In the genomic region with DNA sequence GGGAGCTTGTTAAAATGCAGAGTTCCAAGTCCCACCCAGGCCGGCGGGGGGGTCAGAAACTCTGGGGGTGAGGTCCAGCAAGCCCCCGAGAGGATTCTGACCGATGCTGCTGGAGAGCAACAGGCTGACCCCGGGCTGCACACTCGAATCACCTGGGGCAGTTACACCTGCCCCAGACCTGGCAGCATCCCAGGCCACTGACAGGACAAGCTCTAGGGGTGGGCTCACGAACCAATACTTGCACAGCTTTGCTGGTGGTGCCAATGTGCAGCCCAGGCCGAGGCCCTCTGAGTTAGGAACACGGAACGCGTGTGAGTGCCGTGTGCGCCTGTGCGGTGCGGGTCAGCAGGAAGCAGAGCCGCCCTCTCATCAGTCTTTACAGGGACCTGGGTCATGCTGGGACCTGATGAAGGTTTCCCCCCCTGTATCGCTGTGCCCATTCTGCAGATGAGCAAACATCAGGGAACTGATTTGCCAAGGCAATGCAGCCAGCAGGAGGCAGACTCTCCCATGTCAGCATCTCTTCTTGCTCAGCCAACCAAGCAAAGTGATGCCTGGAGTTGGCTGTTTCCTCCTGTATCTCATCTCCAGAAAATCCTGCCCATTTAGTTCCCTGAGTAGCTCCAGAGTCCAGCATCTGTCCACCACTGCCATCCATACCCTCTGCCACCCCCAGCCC, we compare ENCODE assay signal across 19 cellular contexts. TPM values are rescaled to one million over a fixed set of nuclear protein-coding genes. Genes with fewer than 3 reads are reported as not detected.
DNase-seq lines count a peak whose midpoint lies in the region; ATAC-seq and TF ChIP-seq lines count a peak whose summit lies in the region.
"Had no signal": no experiment of that assay in that cellular context is flagged by ENCODE, and none has a peak within 500 bp of the region (broad histone marks: within the 10 kb centered on the region; RNA-seq: fewer than 3 reads in every experiment).

No MANE protein-coding gene starts in this region.

- TF ChIP-seq POLR2A in suprapubic skin (IDR thresholded peaks at IDR 0.05) = no peak

- no peak for TF ChIP-seq EP300 in suprapubic skin (IDR thresholded peaks at IDR 0.05)

- no peaks in the 10 kb centered on the region for H4K20me1 ChIP-seq in GM23338 (replicated peaks; ENCODE audit: insufficient read depth)
- no peaks in the 10 kb centered on the region for H4K20me1 ChIP-seq in hepatocyte (ENCODE audit: insufficient read depth, poor library complexity, severe bottlenecking)

- peaks cover 9% of the 10 kb centered on the region for H3K27me3 Mint-ChIP-seq in GM23338 (ENCODE audit: insufficient read depth, low read depth, poor library complexity)

- WGBS in hepatocyte (ENCODE audit: low lambda C conversion rate, missing lambda C conversion rate) = 88% methylated on average over 14 of the region's 17 CpGs
- 100% methylated on average over 1 of the region's 17 CpGs for WGBS in suprapubic skin

- H3K36me3 Mint-ChIP-seq in GM23338 (ENCODE audit: low read depth) = peaks cover 21% of the 10 kb centered on the region

- TF ChIP-seq CTCF in GM23338 (conservative IDR thresholded peaks at IDR 0.05; ENCODE audit: low read depth in 2 of 2) = peak; percentile 18 to 53; a peak in 2 of 4 replicates
- TF ChIP-seq CTCF in hepatocyte (IDR thresholded peaks at IDR 0.05; ENCODE audit: poor library complexity) = peak; percentile 16
- TF ChIP-seq CTCF in suprapubic skin (IDR thresholded peaks at IDR 0.05) = no peak

- H2AFZ ChIP-seq in GM23338 (no peak overlapping the region), hepatocyte (no peak overlapping the region)

- no peaks in the 10 kb centered on the region for H3K4me1 ChIP-seq in GM23338 (ENCODE audit: insufficient read depth)
- no peaks in the 10 kb centered on the region for H3K4me1 ChIP-seq in hepatocyte (ENCODE audit: insufficient read depth)
- no peaks in the 10 kb centered on the region for H3K4me1 ChIP-seq in suprapubic skin
- H3K4me1 ChIP-seq: sigmoid colon had no signal

- H3K27ac ChIP-seq in GM23338 (ENCODE audit: low read depth) (no peak overlapping the region), hepatocyte (no peak overlapping the region), suprapubic skin (no peak overlapping the region)
- H3K27ac ChIP-seq: coronary artery, sigmoid colon, SJCRH30 had no signal

- no peak overlapping the region for H3K4me3 ChIP-seq in GM23338
- no peak overlapping the region for H3K4me3 ChIP-seq in hepatocyte
- H3K4me3 ChIP-seq in suprapubic skin = no peak overlapping the region
- H3K4me3 ChIP-seq: coronary artery, sigmoid colon, SJCRH30 had no signal

- H3K4me2 ChIP-seq in GM23338 (no peak overlapping the region), hepatocyte (no peak overlapping the region)

- DNase-seq in COLO668 (lab: John Stamatoyannopoulos, UW; ENCODE audit: unreplicated experiment) (peak; percentile 16), GM23338 (ENCODE audit: low spot score) (no peak), hepatocyte (ENCODE audit: low spot score) (no peak), suprapubic skin (ENCODE audit: low spot score in 2 of 2) (no peak), iPS-NIHi11 (ENCODE audit: low spot score) (no peak)
- DNase-seq in activated CD4-positive, alpha-beta T cell treated with anti-CD3 and anti-CD28 coated beads, Interleukin-2, amount 50 U/mL, for 1 hour = peak; percentile 17
- DNase-seq: activated gamma-delta T cell; CD8-positive, alpha-beta memory T cell; foreskin melanocyte; GOT3; naive B cell; NCI-H1417; NCI-H774; sigmoid colon; SJCRH30 had no signal

- peaks cover 41% of the 10 kb centered on the region for H3K9me3 Mint-ChIP-seq in GM23338

- no peaks in the 10 kb centered on the region for H3K79me2 ChIP-seq in GM23338 (replicated peaks; ENCODE audit: insufficient read depth)
- H3K79me2 ChIP-seq in hepatocyte = no peaks in the 10 kb centered on the region

- no peaks in the 10 kb centered on the region for H3K4me1 Mint-ChIP-seq in GM23338
- H3K4me1 Mint-ChIP-seq: CD8-positive, alpha-beta memory T cell had no signal

- no peaks in the 10 kb centered on the region for H3K27me3 ChIP-seq in GM23338 (ENCODE audit: insufficient read depth)
- no peaks in the 10 kb centered on the region for H3K27me3 ChIP-seq in hepatocyte
- peaks cover 44% of the 10 kb centered on the region for H3K27me3 ChIP-seq in suprapubic skin
- H3K27me3 ChIP-seq: SJCRH30 had no signal

- no peak for ATAC-seq in GM23338
- no peak for ATAC-seq in HG03175 (IDR thresholded peaks at IDR 0.05; ENCODE audit: unreplicated experiment)
- ATAC-seq: activated CD4-positive, CD25-positive, alpha-beta regulatory T cell treated with anti-CD3 and anti-CD28 coated beads, Interleukin-2, amount 50 U/mL, for 24 hours had no signal

- H3F3A ChIP-seq in GM23338 (replicated peaks; ENCODE audit: low read depth) = no peaks in the 10 kb centered on the region

- H3K27ac Mint-ChIP-seq in GM23338 = no peak overlapping the region

- H3K9me2 ChIP-seq in GM23338 (ENCODE audit: insufficient read depth) = no peaks in the 10 kb centered on the region
- no peaks in the 10 kb centered on the region for H3K9me2 ChIP-seq in hepatocyte (replicated peaks; ENCODE audit: insufficient read depth)

- H3K36me3 ChIP-seq in GM23338 (ENCODE audit: insufficient read depth) (no peaks in the 10 kb centered on the region), hepatocyte (replicated peaks; ENCODE audit: insufficient read depth, low read depth) (no peaks in the 10 kb centered on the region), suprapubic skin (no peaks in the 10 kb centered on the region)
- H3K36me3 ChIP-seq: sigmoid colon, SJCRH30 had no signal

- H3K9me3 ChIP-seq in hepatocyte (ENCODE audit: low read depth) = peaks cover 6% of the 10 kb centered on the region
- peaks cover 13% of the 10 kb centered on the region for H3K9me3 ChIP-seq in suprapubic skin

- H3K4me3 Mint-ChIP-seq in GM23338 = no peak overlapping the region; the same call in 2 of the 3 replicates
- H3K4me3 Mint-ChIP-seq: CD8-positive, alpha-beta memory T cell; naive B cell had no signal

TF ChIP-seq in GM23338, 12 proteins besides CTCF, POLR2A, EP300 and RAD21 (continues in another document):
- TF ChIP-seq ZNF114 (CRISPR knock-in tag; IDR thresholded peaks at IDR 0.05) (no peak), EZH2 (IDR thresholded peaks at IDR 0.05; ENCODE audit: low read depth, unreplicated experiment) (no peak), POLR2AphosphoS5 (IDR thresholded peaks at IDR 0.05; ENCODE audit: low read depth) (no peak), EZH2phosphoT487 (IDR thresholded peaks at IDR 0.05; ENCODE audit: unreplicated experiment) (no peak), CREB1 (CRISPR knock-in tag; IDR thresholded peaks at IDR 0.05; ENCODE audit: low read depth) (no peak), ZNF331 (CRISPR knock-in tag; IDR thresholded peaks at IDR 0.05; ENCODE audit: low read depth) (no peak)
- TF ChIP-seq, protein P1, sequence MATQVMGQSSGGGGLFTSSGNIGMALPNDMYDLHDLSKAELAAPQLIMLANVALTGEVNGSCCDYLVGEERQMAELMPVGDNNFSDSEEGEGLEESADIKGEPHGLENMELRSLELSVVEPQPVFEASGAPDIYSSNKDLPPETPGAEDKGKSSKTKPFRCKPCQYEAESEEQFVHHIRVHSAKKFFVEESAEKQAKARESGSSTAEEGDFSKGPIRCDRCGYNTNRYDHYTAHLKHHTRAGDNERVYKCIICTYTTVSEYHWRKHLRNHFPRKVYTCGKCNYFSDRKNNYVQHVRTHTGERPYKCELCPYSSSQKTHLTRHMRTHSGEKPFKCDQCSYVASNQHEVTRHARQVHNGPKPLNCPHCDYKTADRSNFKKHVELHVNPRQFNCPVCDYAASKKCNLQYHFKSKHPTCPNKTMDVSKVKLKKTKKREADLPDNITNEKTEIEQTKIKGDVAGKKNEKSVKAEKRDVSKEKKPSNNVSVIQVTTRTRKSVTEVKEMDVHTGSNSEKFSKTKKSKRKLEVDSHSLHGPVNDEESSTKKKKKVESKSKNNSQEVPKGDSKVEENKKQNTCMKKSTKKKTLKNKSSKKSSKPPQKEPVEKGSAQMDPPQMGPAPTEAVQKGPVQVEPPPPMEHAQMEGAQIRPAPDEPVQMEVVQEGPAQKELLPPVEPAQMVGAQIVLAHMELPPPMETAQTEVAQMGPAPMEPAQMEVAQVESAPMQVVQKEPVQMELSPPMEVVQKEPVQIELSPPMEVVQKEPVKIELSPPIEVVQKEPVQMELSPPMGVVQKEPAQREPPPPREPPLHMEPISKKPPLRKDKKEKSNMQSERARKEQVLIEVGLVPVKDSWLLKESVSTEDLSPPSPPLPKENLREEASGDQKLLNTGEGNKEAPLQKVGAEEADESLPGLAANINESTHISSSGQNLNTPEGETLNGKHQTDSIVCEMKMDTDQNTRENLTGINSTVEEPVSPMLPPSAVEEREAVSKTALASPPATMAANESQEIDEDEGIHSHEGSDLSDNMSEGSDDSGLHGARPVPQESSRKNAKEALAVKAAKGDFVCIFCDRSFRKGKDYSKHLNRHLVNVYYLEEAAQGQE (IDR thresholded peaks at IDR 0.05; ENCODE audit: unreplicated experiment) = no peak
- TF ChIP-seq, protein P2, sequence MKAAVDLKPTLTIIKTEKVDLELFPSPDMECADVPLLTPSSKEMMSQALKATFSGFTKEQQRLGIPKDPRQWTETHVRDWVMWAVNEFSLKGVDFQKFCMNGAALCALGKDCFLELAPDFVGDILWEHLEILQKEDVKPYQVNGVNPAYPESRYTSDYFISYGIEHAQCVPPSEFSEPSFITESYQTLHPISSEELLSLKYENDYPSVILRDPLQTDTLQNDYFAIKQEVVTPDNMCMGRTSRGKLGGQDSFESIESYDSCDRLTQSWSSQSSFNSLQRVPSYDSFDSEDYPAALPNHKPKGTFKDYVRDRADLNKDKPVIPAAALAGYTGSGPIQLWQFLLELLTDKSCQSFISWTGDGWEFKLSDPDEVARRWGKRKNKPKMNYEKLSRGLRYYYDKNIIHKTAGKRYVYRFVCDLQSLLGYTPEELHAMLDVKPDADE (IDR thresholded peaks at IDR 0.05) = no peak

RNA-seq across cellular contexts. Expression of a gene that starts 16.3 kb away (rescaled TPM):
- 0.23 and 1.3 TPM in 2 replicates for total RNA-seq in GM23338 (2014; rRNA removed; shearing (Covaris generic))
- 0.60 and 0.71 TPM in 2 replicates for polyA plus RNA-seq in GM23338 (2016; fragmentation: Nextera tagmentation; extraction: Ambion mirVana)
- total RNA-seq in hepatocyte = 0.68 and 1.0 TPM in 2 replicates
- 0.35 TPM in 1 of 2 replicates, not detected in the other for polyA plus RNA-seq in hepatocyte
- not detected for total RNA-seq in suprapubic skin
- total RNA-seq: CD8-positive, alpha-beta memory T cell; HT1080 had no signal
- polyA plus RNA-seq: CD8-positive, alpha-beta memory T cell had no signal

RNA-seq across cellular contexts. Expression of a gene that starts 43.3 kb away (rescaled TPM):
- total RNA-seq in GM23338 (2014; rRNA removed; shearing (Covaris generic)) = 0.24 TPM in 1 of 2 replicates, not detected in the other
- polyA plus RNA-seq in GM23338 (2016; fragmentation: Nextera tagmentation; extraction: Ambion mirVana) (0.08 and 0.26 TPM in 2 replicates), hepatocyte (0.32 and 0.44 TPM in 2 replicates)
- total RNA-seq in hepatocyte (not detected in 2 replicates), suprapubic skin (not detected)
- total RNA-seq: CD8-positive, alpha-beta memory T cell; HT1080; sigmoid colon had no signal
- polyA plus RNA-seq: CD8-positive, alpha-beta memory T cell had no signal

RNA-seq across cellular contexts. Expression of a gene that starts 58.4 kb away (rescaled TPM):
- total RNA-seq in GM23338 (2014; rRNA removed; shearing (Covaris generic)) = 0.66 and 1.1 TPM in 2 replicates
- polyA plus RNA-seq in GM23338 (2016; fragmentation: Nextera tagmentation; extraction: Ambion mirVana) (0.15 and 0.21 TPM in 2 replicates), hepatocyte (1.5 and 2.3 TPM in 2 replicates)
- total RNA-seq in hepatocyte (2.2 and 2.7 TPM in 2 replicates), suprapubic skin (under 1 TPM; 0.16 to 0.85 (median 0.46) TPM)
- total RNA-seq: CD8-positive, alpha-beta memory T cell; HT1080 had no signal
- polyA plus RNA-seq: CD8-positive, alpha-beta memory T cell had no signal

Comparison
In these comparisons a context has a peak if more than half of its experiments do, and no peak if none do; other contexts are left out.
1. DNase-seq: peak in COLO668 (single experiment) and activated CD4-positive, alpha-beta T cell treated with anti-CD3 and anti-CD28 coated beads, Interleukin-2, amount 50 U/mL, for 1 hour (single experiment); none in GM23338 (single experiment), hepatocyte (single experiment), suprapubic skin (0 of 2) and iPS-NIHi11 (single experiment).
2. CTCF ChIP-seq: peak in GM23338 (2 of 2) and hepatocyte (single experiment); none in suprapubic skin (0 of 2).